Comparison of ENCODE assay signal across 8 cellular contexts in genomic region chr6:151690303-151690702, GRCh38.
A peak's percentile ranks its signal among the peaks of the same experiment; 100 is the strongest.
DNase-seq lines count a peak whose midpoint lies in the region; ATAC-seq and TF ChIP-seq lines count a peak whose summit lies in the region.

No MANE protein-coding gene starts in this region.

- POLR2A ChIA-PET in RWPE1 (lab: Yijun Ruan, JAX; ENCODE audit: low non-redundant PET) = no interaction called here

- no peaks in the 10 kb centered on the region for H3K4me1 ChIP-seq in muscle layer of duodenum (ENCODE audit: control insufficient read depth in 1 of 2, insufficient read depth in 2 of 2, low read length in 2 of 2)

- intact Hi-C loops in CD14-positive monocyte (cut with micrococcal nuclease) = no loop called here

- H3K4me3 ChIP-seq in cardiac fibroblast (replicated peaks in 1 of 2; ENCODE audit: low read depth in 2 of 2, low read length in 2 of 2) (peak overlapping the region in 1 of 2 donors; percentile 31), muscle layer of duodenum (ENCODE audit: low read depth in 1 of 2, low read length in 2 of 2) (peak overlapping the region; percentile 15 to 30)

- H3K9me3 ChIP-seq in muscle layer of duodenum (ENCODE audit: control insufficient read depth in 1 of 2, low read length in 2 of 2) = no peaks in the 10 kb centered on the region

- ATAC-seq in HG02588 (IDR thresholded peaks at IDR 0.05; ENCODE audit: unreplicated experiment) = peak; percentile 31

- peaks cover 16% of the 10 kb centered on the region for H3K4me1 Mint-ChIP-seq in CD14-positive monocyte

- H3K27ac ChIP-seq in muscle layer of duodenum (ENCODE audit: low read length) (peak overlapping the region; percentile 50), RWPE1 (no peak overlapping the region)

- H3K4me3 Mint-ChIP-seq in CD14-positive monocyte = peak overlapping the region; percentile 39 to 85

- peaks cover 0 to 5% (median 0%) of the 10 kb centered on the region in 3 donors for H3K27me3 Mint-ChIP-seq in CD14-positive monocyte (ENCODE audit: low read depth in 3 of 3)

- H3K36me3 Mint-ChIP-seq in CD14-positive monocyte = no peaks in the 10 kb centered on the region

- no peak for TF ChIP-seq CTCF in CD14-positive monocyte (IDR thresholded peaks at IDR 0.05)
- no peak for TF ChIP-seq CTCF in cardiac fibroblast (IDR thresholded peaks at IDR 0.05; ENCODE audit: low read depth, low read length)
- no peak for TF ChIP-seq CTCF in RWPE1 (conservative IDR thresholded peaks at IDR 0.05; ENCODE audit: low read depth)

- H3K36me3 ChIP-seq in muscle layer of duodenum (ENCODE audit: control insufficient read depth in 1 of 2, insufficient read depth in 2 of 2, low read length in 2 of 2) = no peaks in the 10 kb centered on the region

- no peak for DNase-seq in CD14-positive monocyte (ENCODE audit: low spot score)
- peak; percentile 20 to 62 for DNase-seq in cardiac fibroblast (ENCODE audit: low read depth in 2 of 2)
- DNase-seq in EL = no peak
- no peak for DNase-seq in NCI-H2227 treated with DMSO at 0.1 percent for 48 hours (lab: John Stamatoyannopoulos, UW)
- no peak for DNase-seq in SW 1271 (lab: John Stamatoyannopoulos, UW)
- no peak for DNase-seq in RWPE1 (ENCODE audit: low spot score)

- H3K27me3 ChIP-seq in muscle layer of duodenum (ENCODE audit: low read depth, low read length) = no peaks in the 10 kb centered on the region

- H3K9me3 Mint-ChIP-seq in CD14-positive monocyte = no peaks in the 10 kb centered on the region

- H3K27ac Mint-ChIP-seq in CD14-positive monocyte = peak overlapping the region in 6 of 7 donors; percentile 85 to 93 (median 87)

- CTCF ChIA-PET in RWPE1 (lab: Yijun Ruan, JAX) = no interaction called here

Comparison
In these comparisons a context has a peak if more than half of its experiments do, and no peak if none do; other contexts are left out.
1. DNase-seq: peak in cardiac fibroblast (2 of 2); none in CD14-positive monocyte (single experiment), EL (single experiment), NCI-H2227 treated with DMSO at 0.1 percent for 48 hours (single experiment), SW 1271 (0 of 2) and RWPE1 (single experiment).